In genomic region chr2:186575302-186575701, GRCh38 we compare ENCODE assay signal across 9 cellular contexts. TPM values are rescaled to one million over a fixed set of nuclear protein-coding genes. Genes with fewer than 3 reads are reported as not detected.
DNase-seq lines count a peak whose midpoint lies in the region; ATAC-seq, FAIRE-seq and TF ChIP-seq lines count a peak whose summit lies in the region.
"Had no signal": no experiment of that assay in that cellular context is flagged by ENCODE, and none has a peak within 500 bp of the region (broad histone marks: within the 10 kb centered on the region; RNA-seq: fewer than 3 reads in every experiment).

No MANE protein-coding gene starts in this region.

- no peaks in the 10 kb centered on the region for H3K9me3 Mint-ChIP-seq in Calu3 (ENCODE audit: low read depth, unreplicated experiment)
- H3K9me3 Mint-ChIP-seq: naive B cell had no signal

- peaks cover 32% of the 10 kb centered on the region for H3K4me1 Mint-ChIP-seq in Calu3 (ENCODE audit: low read depth, unreplicated experiment)
- H3K4me1 Mint-ChIP-seq in T-helper 17 cell, result no peaks in the 10 kb centered on the region
- H3K4me1 Mint-ChIP-seq: naive B cell had no signal

- H3K9me3 ChIP-seq in endothelial cell of umbilical vein (replicated peaks; ENCODE audit: control insufficient read depth, insufficient read depth, low read length) (no peaks in the 10 kb centered on the region), T-helper 17 cell (ENCODE audit: control insufficient read depth, low read length, poor library complexity, severe bottlenecking) (no peaks in the 10 kb centered on the region)

- H3K27me3 Mint-ChIP-seq in Calu3 (ENCODE audit: unreplicated experiment) (no peaks in the 10 kb centered on the region), T-helper 17 cell (peaks cover 6% of the 10 kb centered on the region)

- H3K9me1 ChIP-seq in endothelial cell of umbilical vein (replicated peaks; ENCODE audit: control insufficient read depth, extremely low read depth, insufficient read depth, low read length), result no peaks in the 10 kb centered on the region

- peak overlapping the region; percentile 82 for H3K27ac ChIP-seq in endothelial cell of umbilical vein (ENCODE audit: insufficient read depth, low read depth, low read length)

- DNase-seq in Calu3 (peak; percentile 67), HEK293T (ENCODE audit: extremely low spot score) (peak; percentile 66), OCI-M1 (lab: John Stamatoyannopoulos, UW) (peak; percentile 93), endothelial cell of umbilical vein (ENCODE audit: low read depth, low spot score) (peak; percentile 98), non-pigmented ciliary epithelial cell (ENCODE audit: low read depth) (peak; percentile 99), T-helper 17 cell (no peak), posterior cingulate gyrus (no peak)
- no peak for DNase-seq in effector CD4-positive, alpha-beta T cell
- DNase-seq: naive B cell had no signal

- dilution Hi-C loops in endothelial cell of umbilical vein (cut with MboI; ENCODE audit: extremely low pct_ligation_motif_present, low sequenced_read_pairs), result no loop called here

- H4K20me1 ChIP-seq in endothelial cell of umbilical vein (replicated peaks; ENCODE audit: control insufficient read depth, extremely low read depth, insufficient read depth, low read length), result no peaks in the 10 kb centered on the region

- BruUV-seq in Calu3 (replicated peaks; lab: Mats Ljungman, UMichigan) (no TSS peak), endothelial cell of umbilical vein (replicated peaks; lab: Mats Ljungman, UMichigan) (no TSS peak)

- H3K36me3 ChIP-seq in endothelial cell of umbilical vein (ENCODE audit: control insufficient read depth in 2 of 2, extremely low read depth in 1 of 2, insufficient read depth in 2 of 2, low read length in 2 of 2), result no peaks in the 10 kb centered on the region

- H3K36me3 Mint-ChIP-seq in Calu3 (ENCODE audit: insufficient read depth, unreplicated experiment), result no peaks in the 10 kb centered on the region
- H3K36me3 Mint-ChIP-seq in T-helper 17 cell (ENCODE audit: low read depth), result no peaks in the 10 kb centered on the region
- H3K36me3 Mint-ChIP-seq: naive B cell had no signal

- no peak for TF ChIP-seq POLR2A in endothelial cell of umbilical vein (IDR thresholded peaks at IDR 0.05; ENCODE audit: low read depth, low read length)

- no peak overlapping the region for H3K4me3 ChIP-seq in endothelial cell of umbilical vein (replicated peaks in 1 of 3; ENCODE audit: insufficient read depth in 1 of 3, low read depth in 1 of 3, low read length in 3 of 3)

- H3K4me1 ChIP-seq in endothelial cell of umbilical vein (ENCODE audit: control insufficient read depth, extremely low read depth, insufficient read depth, low read length), result peaks cover 24% of the 10 kb centered on the region

- FAIRE-seq in endothelial cell of umbilical vein (lab: Jason Lieb, UNC), result peak; percentile 89

- H3K4me3 Mint-ChIP-seq in Calu3 (ENCODE audit: low read depth, unreplicated experiment) (no peak overlapping the region), T-helper 17 cell (no peak overlapping the region)
- H3K4me3 Mint-ChIP-seq: naive B cell had no signal

- H3K27ac Mint-ChIP-seq in Calu3 (ENCODE audit: unreplicated experiment) (peak overlapping the region; percentile 67), T-helper 17 cell (no peak overlapping the region)

- ATAC-seq in T-helper 17 cell, result no peak

- intact Hi-C loops in Calu3 (cut with micrococcal nuclease; ENCODE audit: unreplicated experiment) (loop anchor here (5.0 kb wide), 1 partner anchor 33 kb away; no protein-coding TSS in a partner anchor), endothelial cell of umbilical vein (cut with micrococcal nuclease) (loop anchor here (1.0 to 2.0 kb wide), 3 partner anchors 14 to 89 kb away; partner anchors contain the start of gene ZC3H15), posterior cingulate gyrus (cut with DNase I) (no loop called here)

- POLR2A ChIA-PET in HEK293T (lab: Yijun Ruan, JAX), result interaction anchor here (4.0 kb wide), 1 partner anchor 14 kb away, joined by 24 read pairs; the partner anchor contains the start of gene ITGAV
- POLR2A ChIA-PET in endothelial cell of umbilical vein (lab: Charles Lee), result interaction anchor here (0.7 to 1.6 kb wide), 2 partner anchors 15 to 21 kb away, joined by 3 to 10 read pairs; partner anchors contain the start of gene ITGAV

- no peak for TF ChIP-seq CTCF in Calu3 (IDR thresholded peaks at IDR 0.05; ENCODE audit: unreplicated experiment)
- TF ChIP-seq CTCF in endothelial cell of umbilical vein (IDR thresholded peaks at IDR 0.05; ENCODE audit: extremely low read depth in 1 of 2, insufficient read depth in 1 of 2, low read depth in 1 of 2, low read length in 2 of 2), result no peak

- no peaks in the 10 kb centered on the region for H3K27me3 ChIP-seq in endothelial cell of umbilical vein (ENCODE audit: control insufficient read depth in 2 of 2, insufficient read depth in 2 of 2, low read length in 2 of 2)

- peak overlapping the region; percentile 48 for H3K9ac ChIP-seq in endothelial cell of umbilical vein (replicated peaks; ENCODE audit: extremely low read depth, insufficient read depth, low read length)

- CTCF ChIA-PET in Calu3 (lab: Charles Lee), result interaction anchor here (0.6 to 1.5 kb wide), 5 partner anchors 10 to 392 kb away, joined by 3 to 8 read pairs (median 4); partner anchors contain the start of genes ITGAV and ZC3H15
- CTCF ChIA-PET in HEK293T (lab: Yijun Ruan, JAX), result no interaction called here
- CTCF ChIA-PET in endothelial cell of umbilical vein (lab: Charles Lee), result interaction anchor here (0.7 to 1.2 kb wide), 4 partner anchors 10 to 71 kb away, joined by 3 to 12 read pairs (median 3); partner anchors contain the start of gene ITGAV

- H3K4me2 ChIP-seq in endothelial cell of umbilical vein (ENCODE audit: insufficient read depth, low read length), result peak overlapping the region; percentile 81

- H3K79me2 ChIP-seq in endothelial cell of umbilical vein (ENCODE audit: control insufficient read depth, insufficient read depth, low read length), result no peaks in the 10 kb centered on the region

- H2AFZ ChIP-seq in endothelial cell of umbilical vein (ENCODE audit: low read depth, low read length), result no peak overlapping the region

TF ChIP-seq in HEK293T, 16 proteins besides CTCF, POLR2A, EP300 and RAD21:
- no peak for TF ChIP-seq CTBP1 (IDR thresholded peaks at IDR 0.05; ENCODE audit: borderline replicate concordance)
- TF ChIP-seq SUZ12 (IDR thresholded peaks at IDR 0.05), result no peak
- TF ChIP-seq L3MBTL2 (conservative IDR thresholded peaks at IDR 0.05), result no peak
- 0 out of 2 replicates have a peak, but pooled peaks have one; percentile 29 for TF ChIP-seq ZNF384 (IDR thresholded peaks at IDR 0.05)

TF ChIP-seq in endothelial cell of umbilical vein, 7 proteins besides CTCF, POLR2A, EP300 and RAD21:
- TF ChIP-seq FOS (IDR thresholded peaks at IDR 0.05; ENCODE audit: borderline replicate concordance, insufficient read depth, low read length), result peak; percentile 96
- no peak for TF ChIP-seq EZH2 (IDR thresholded peaks at IDR 0.05; ENCODE audit: borderline replicate concordance, low read depth, low read length, severe bottlenecking)
- TF ChIP-seq POLR2AphosphoS5 (IDR thresholded peaks at IDR 0.05; ENCODE audit: insufficient read depth, low read depth, low read length), result peak; percentile 59
- no peak for TF ChIP-seq MYC (IDR thresholded peaks at IDR 0.05; ENCODE audit: low read depth, low read length)
- TF ChIP-seq JUN (IDR thresholded peaks at IDR 0.05; ENCODE audit: borderline replicate concordance, insufficient read depth, insufficient read length, low read depth), result peak; percentile 96

RNA-seq across cellular contexts. Expression of gene ITGAV, which starts 14.6 kb away (rescaled TPM):
- total RNA-seq in Calu3 (2022) (109 and 146 TPM in 2 replicates), endothelial cell of umbilical vein (131 and 135 TPM in 2 replicates), T-helper 17 cell (1 to 10 TPM; 4.7 to 9.3 TPM)
- polyA plus RNA-seq in endothelial cell of umbilical vein, result 58.9 and 61.8 TPM in 2 replicates
- polyA plus RNA-seq in endothelial cell of umbilical vein (2011; cell fraction: cytosol; rRNA removed), result 42.4 and 56.1 TPM in 2 replicates
- 132 and 167 TPM in 2 replicates for polyA plus RNA-seq in endothelial cell of umbilical vein (2011; cell fraction: nucleus; rRNA removed)
- polyA plus RNA-seq in endothelial cell of umbilical vein (2012), result 186 and 226 TPM in 2 replicates
- 308 and 336 TPM in 2 replicates for polyA minus RNA-seq in endothelial cell of umbilical vein
- 24.8 TPM for polyA minus RNA-seq in endothelial cell of umbilical vein (2011; cell fraction: cytosol; rRNA and poly(A)+ RNA removed)
- 215 and 368 TPM in 2 replicates for polyA minus RNA-seq in endothelial cell of umbilical vein (2011; cell fraction: nucleus; rRNA and poly(A)+ RNA removed)

Comparison
In these comparisons a context has a peak if more than half of its experiments do, and no peak if none do; other contexts are left out.
1. DNase-seq: peak in Calu3 (single experiment), HEK293T (single experiment), OCI-M1 (single experiment), endothelial cell of umbilical vein (single experiment) and non-pigmented ciliary epithelial cell (single experiment); none in effector CD4-positive, alpha-beta T cell (single experiment), T-helper 17 cell (0 of 3) and posterior cingulate gyrus (0 of 10).
2. RNA of gene ITGAV, which starts 14.6 kb away (total RNA-seq): 109 to 146 TPM in Calu3 and 131 to 135 TPM in endothelial cell of umbilical vein; 4.7 to 9.3 TPM in T-helper 17 cell; every median in the first group is over 10 times any median in the second.